Comparison of ENCODE assay signal across 19 cellular contexts in genomic region chr15:100250166-100250800, GRCh38.
DNase-seq lines count a peak whose midpoint lies in the region; ATAC-seq, FAIRE-seq and TF ChIP-seq lines count a peak whose summit lies in the region.
"Had no signal": no experiment of that assay in that cellular context is flagged by ENCODE, and none has a peak within 500 bp of the region (broad histone marks: within the 10 kb centered on the region; RNA-seq: fewer than 3 reads in every experiment).

No MANE protein-coding gene starts in this region.

- peak; percentile 5 for DNase-seq in activated effector memory CD4-positive, alpha-beta T cell treated with anti-CD3 and anti-CD28 coated beads, Interleukin-2, amount 50 U/mL, for 16 hours
- DNase-seq in activated effector memory CD4-positive, alpha-beta T cell treated with Interleukin-2 at 50 U/mL for 16 hours, result no peak
- DNase-seq in cardiac septum (ENCODE audit: low spot score) (peak; percentile 64), osteocyte (ENCODE audit: extremely low spot score, unreplicated experiment) (peak; percentile 62), RCC 7860 (ENCODE audit: low spot score) (no peak), aorta (no peak), NCI-H2029 (lab: John Stamatoyannopoulos, UW) (no peak)
- DNase-seq: 8988T; CD4-positive, alpha-beta memory T cell; DMS79 treated with DMSO at 0.1 percent for 48 hours; GOT3; NCI-H187; NCI-H446; NK-92 treated with Interleukin-12 subunit alpha and Interleukin-12 subunit beta, amount 100 ng/mL, for 24 hours; OCI-M1; RPMI8226 had no signal

- H3K27ac Mint-ChIP-seq in osteocyte (ENCODE audit: unreplicated experiment), result no peak overlapping the region
- H3K27ac Mint-ChIP-seq: CD4-positive, alpha-beta memory T cell had no signal

- FAIRE-seq in RCC 7860 (lab: Jason Lieb, UNC), result no peak
- FAIRE-seq: G401.6, GM18507 had no signal

- H3K4me3 Mint-ChIP-seq in osteocyte (ENCODE audit: unreplicated experiment), result no peak overlapping the region
- H3K4me3 Mint-ChIP-seq: CD4-positive, alpha-beta memory T cell had no signal

- H3K9me3 Mint-ChIP-seq in osteocyte (ENCODE audit: unreplicated experiment), result peaks cover 20% of the 10 kb centered on the region
- H3K9me3 Mint-ChIP-seq: CD4-positive, alpha-beta memory T cell had no signal

- H3K9me3 ChIP-seq in aorta (ENCODE audit: control insufficient read depth, low read length), result no peaks in the 10 kb centered on the region

- H3K27me3 ChIP-seq in aorta (ENCODE audit: control insufficient read depth in 1 of 2, insufficient read depth in 2 of 2, low read length in 1 of 2), result no peaks in the 10 kb centered on the region

- H3K4me1 ChIP-seq in aorta (ENCODE audit: control insufficient read depth in 1 of 2, insufficient read depth in 2 of 2, low read length in 2 of 2), result peaks cover 0 to 4% of the 10 kb centered on the region in 2 donors

- H3K36me3 ChIP-seq in aorta (ENCODE audit: control insufficient read depth in 1 of 2, insufficient read depth in 2 of 2, low read length in 1 of 2), result no peaks in the 10 kb centered on the region

- no peak for ATAC-seq in aorta (ENCODE audit: low FRiP score)
- ATAC-seq in GM18861 (IDR thresholded peaks at IDR 0.05; ENCODE audit: unreplicated experiment), result no peak

- H3K4me3 ChIP-seq in aorta (ENCODE audit: low read length in 2 of 2), result no peak overlapping the region

- H3K36me3 Mint-ChIP-seq in osteocyte (ENCODE audit: unreplicated experiment), result peaks cover 2% of the 10 kb centered on the region

- no peaks in the 10 kb centered on the region for H3K27me3 Mint-ChIP-seq in osteocyte (ENCODE audit: unreplicated experiment)
- H3K27me3 Mint-ChIP-seq: CD4-positive, alpha-beta memory T cell had no signal

- H3K27ac ChIP-seq in aorta (ENCODE audit: low read depth in 1 of 2, low read length in 2 of 2), result no peak overlapping the region

- TF ChIP-seq CTCF in osteocyte (IDR thresholded peaks at IDR 0.05), result no peak

- no peaks in the 10 kb centered on the region for H3K4me1 Mint-ChIP-seq in osteocyte (ENCODE audit: unreplicated experiment)
- H3K4me1 Mint-ChIP-seq: CD4-positive, alpha-beta memory T cell had no signal

- 11 to 13% methylated on average over 10 of the region's 10 CpGs for WGBS in aorta, 2 donors

- intact Hi-C loops in cardiac septum (cut with DNase I) (no loop called here), aorta (cut with DNase I) (no loop called here)

Comparison
In these comparisons a context has a peak if more than half of its experiments do, and no peak if none do; other contexts are left out.
1. DNase-seq: peak in activated effector memory CD4-positive, alpha-beta T cell treated with anti-CD3 and anti-CD28 coated beads, Interleukin-2, amount 50 U/mL, for 16 hours (single experiment), cardiac septum (single experiment) and osteocyte (single experiment); none in activated effector memory CD4-positive, alpha-beta T cell treated with Interleukin-2 at 50 U/mL for 16 hours (single experiment), RCC 7860 (single experiment), aorta (0 of 2) and NCI-H2029 (single experiment).